Comparison of ENCODE assay signal across 8 cellular contexts in the genomic region with DNA sequence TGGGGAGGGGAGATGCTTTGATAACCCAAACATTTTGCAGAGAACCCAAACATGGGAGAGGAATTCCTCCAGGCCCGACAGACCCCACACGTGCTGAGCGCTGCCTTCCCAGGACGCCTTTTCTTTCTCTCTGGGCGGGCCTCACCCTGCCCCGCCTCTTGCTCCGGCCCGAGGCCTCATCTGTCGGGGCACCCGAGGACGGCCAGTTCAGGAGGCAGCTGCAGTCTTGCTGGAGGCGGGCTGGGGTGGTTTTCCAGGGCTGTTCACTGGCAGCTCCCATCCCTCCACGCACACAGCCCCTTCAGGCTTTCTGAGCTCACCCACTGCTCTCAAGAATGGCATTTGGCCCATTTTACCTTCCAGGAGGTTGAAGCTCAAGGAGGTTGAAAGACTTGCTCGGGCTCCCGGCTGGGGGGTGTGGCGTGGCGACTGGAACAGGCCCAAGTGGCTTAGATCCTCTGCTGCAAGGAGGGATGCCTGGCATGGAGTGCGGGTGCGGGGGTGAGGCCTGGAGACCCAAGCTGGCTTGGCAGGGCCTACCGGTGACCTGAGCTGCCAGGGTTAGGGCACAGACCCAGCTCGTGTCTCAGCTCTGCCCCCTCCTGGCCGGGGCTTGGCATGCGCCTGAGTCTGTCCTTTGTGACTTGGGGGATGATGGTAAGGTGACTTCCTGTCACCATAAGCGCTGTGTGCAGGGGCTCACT.
DNase-seq lines count a peak whose midpoint lies in the region; ATAC-seq and TF ChIP-seq lines count a peak whose summit lies in the region.

No MANE protein-coding gene starts in this region.

- CTCF ChIA-PET in SK-N-SH (lab: Yijun Ruan, JAX) = interaction anchor here (0.7 to 3.9 kb wide), 31 partner anchors 10 to 387 kb away, joined by 3 to 57 read pairs (median 4); partner anchors contain the start of gene SORCS2

- H4K20me1 ChIP-seq in SK-N-SH (ENCODE audit: insufficient read depth) = no peaks in the 10 kb centered on the region

- no peak for TF ChIP-seq EP300 in SK-N-SH (IDR thresholded peaks at IDR 0.05; ENCODE audit: borderline replicate concordance in 1 of 2, low read depth in 1 of 2, low read length in 1 of 2)

- 71% methylated on average over 17 of the region's 24 CpGs for WGBS in SK-N-SH (ENCODE audit: low lambda C conversion rate)
- WGBS in body of pancreas, 2 donors = 48 to 66% methylated on average over 16 to 24 of the region's 24 CpGs

- TF ChIP-seq POLR2A in body of pancreas (IDR thresholded peaks at IDR 0.05) = no peak

- no peaks in the 10 kb centered on the region for H3K9me2 ChIP-seq in SK-N-SH

- peak; percentile 60 for ATAC-seq in HG03159 (IDR thresholded peaks at IDR 0.05; ENCODE audit: unreplicated experiment)
- ATAC-seq in body of pancreas = peak; percentile 30
- no peak for ATAC-seq in HG02759 (IDR thresholded peaks at IDR 0.05; ENCODE audit: unreplicated experiment)

- H3K36me3 ChIP-seq in SK-N-SH (replicated peaks in 1 of 2; ENCODE audit: control insufficient read depth in 1 of 2, insufficient read depth in 2 of 2, low read length in 1 of 2) = no peaks in the 10 kb centered on the region
- H3K36me3 ChIP-seq in body of pancreas (replicated peaks in 1 of 2; ENCODE audit: insufficient read depth in 1 of 2, low read depth in 2 of 2) = no peaks in the 10 kb centered on the region

- H3K4me1 ChIP-seq in SK-N-SH (ENCODE audit: control insufficient read depth in 1 of 2, insufficient read depth in 2 of 2, low read depth in 1 of 2, low read length in 1 of 2) (no peaks in the 10 kb centered on the region), body of pancreas (no peaks in the 10 kb centered on the region)

- H3K27ac ChIP-seq in SK-N-SH (ENCODE audit: low read depth in 2 of 2, low read length in 1 of 2) (no peak overlapping the region), body of pancreas (no peak overlapping the region)

- no peak overlapping the region for H2AFZ ChIP-seq in SK-N-SH (ENCODE audit: low read depth)

- H3K9ac ChIP-seq in SK-N-SH = no peak overlapping the region

- H3K4me3 ChIP-seq in SK-N-SH (ENCODE audit: low read depth in 2 of 2, low read length in 1 of 2) = no peak overlapping the region
- no peak overlapping the region for H3K4me3 ChIP-seq in body of pancreas

- H3K79me2 ChIP-seq in SK-N-SH (ENCODE audit: insufficient read depth) = no peaks in the 10 kb centered on the region

- H3F3A ChIP-seq in SK-N-SH (replicated peaks; ENCODE audit: insufficient read depth) = no peaks in the 10 kb centered on the region

- intact Hi-C loops in body of pancreas (cut with DNase I) = no loop called here

- DNase-seq in DMS79 treated with DMSO at 0.1 percent for 48 hours (lab: John Stamatoyannopoulos, UW) (peak; percentile 34), SK-N-SH (peak; percentile 83), body of pancreas (peak; percentile 50 to 72 (median 62)), inferior parietal cortex (ENCODE audit: extremely low spot score) (peak; percentile 43), mesenteric fat pad (ENCODE audit: low spot score) (no peak)
- peak; percentile 45 for DNase-seq in stimulated activated CD4-positive, alpha-beta T cell treated with anti-CD3 and anti-CD28 coated beads, Interleukin-4, amount 100 ng/mL, for 1 hour

- H3K9me3 ChIP-seq in SK-N-SH (no peaks in the 10 kb centered on the region), body of pancreas (no peaks in the 10 kb centered on the region)

- H3K27me3 ChIP-seq in SK-N-SH (ENCODE audit: insufficient read depth) (no peaks in the 10 kb centered on the region), body of pancreas (no peaks in the 10 kb centered on the region)

- TF ChIP-seq CTCF in SK-N-SH (IDR thresholded peaks at IDR 0.05) (peak; percentile 69), body of pancreas (IDR thresholded peaks at IDR 0.05) (peak; percentile 36 to 67 (median 53))

- no peak overlapping the region for H3K4me2 ChIP-seq in SK-N-SH

- POLR2A ChIA-PET in SK-N-SH (lab: Yijun Ruan, JAX) = interaction anchor here (0.6 kb wide), 1 partner anchor 541 kb away, joined by 3 read pairs; no protein-coding TSS in a partner anchor

- peak; percentile 68 for TF ChIP-seq RAD21 in SK-N-SH (IDR thresholded peaks at IDR 0.05; ENCODE audit: low read length)

TF ChIP-seq in SK-N-SH, 30 proteins besides CTCF, POLR2A, EP300 and RAD21:
- TF ChIP-seq CHD2 (IDR thresholded peaks at IDR 0.05; ENCODE audit: low read length, partially characterized antibody) (no peak), USF2 (IDR thresholded peaks at IDR 0.05; ENCODE audit: borderline replicate concordance, low read depth, low read length) (no peak), RXRA (IDR thresholded peaks at IDR 0.05; ENCODE audit: borderline replicate concordance, low read depth) (no peak), FOXM1 (IDR thresholded peaks at IDR 0.05; ENCODE audit: low read depth) (no peak), RFX5 (IDR thresholded peaks at IDR 0.05; ENCODE audit: low read length) (no peak), SMC3 (IDR thresholded peaks at IDR 0.05; ENCODE audit: low read depth, low read length) (peak; percentile 62), MEF2A (IDR thresholded peaks at IDR 0.05; ENCODE audit: borderline replicate concordance, low read depth) (no peak), NFIC (IDR thresholded peaks at IDR 0.05; ENCODE audit: borderline replicate concordance) (no peak)
